9 cellular contexts compared by ENCODE assay signal in genomic region chr3:62332771-62333381, GRCh38. TPM values are rescaled to one million over a fixed set of nuclear protein-coding genes. Genes with fewer than 3 reads are reported as not detected.
A peak's percentile ranks its signal among the peaks of the same experiment; 100 is the strongest.
DNase-seq lines count a peak whose midpoint lies in the region; ATAC-seq and TF ChIP-seq lines count a peak whose summit lies in the region.
"Had no signal": no experiment of that assay in that cellular context is flagged by ENCODE, and none has a peak within 500 bp of the region (broad histone marks: within the 10 kb centered on the region; RNA-seq: fewer than 3 reads in every experiment).

No MANE protein-coding gene starts in this region.

- H2AK5ac ChIP-seq in mesenchymal stem cell (ENCODE audit: low read length, severe bottlenecking), result no peak overlapping the region

- no peaks in the 10 kb centered on the region for H3K4me1 ChIP-seq in mesenchymal stem cell (ENCODE audit: control insufficient read depth, insufficient read depth, low read depth, low read length)
- H3K4me1 ChIP-seq: uterus had no signal

- H3K27me3 ChIP-seq in mesenchymal stem cell (ENCODE audit: control insufficient read depth in 1 of 2, insufficient read depth in 1 of 2, low read length in 2 of 2), result no peaks in the 10 kb centered on the region
- H3K27me3 ChIP-seq: uterus had no signal

- 43% methylated on average over 1 of the region's 3 CpGs for WGBS in mesenchymal stem cell

- no peak overlapping the region for H3K4ac ChIP-seq in mesenchymal stem cell (ENCODE audit: low read depth in 1 of 2, low read length in 2 of 2)

- H4K91ac ChIP-seq in mesenchymal stem cell (ENCODE audit: low read length), result no peak overlapping the region

- H3K79me1 ChIP-seq in mesenchymal stem cell (replicated peaks; ENCODE audit: low read length, poor library complexity, severe bottlenecking), result no peaks in the 10 kb centered on the region

- in situ Hi-C loops in astrocyte of the spinal cord (cut with HindIII; ENCODE audit: low sequenced_read_pairs), result no loop called here

- H3K27ac ChIP-seq in C4-2B, result no peak overlapping the region
- H3K27ac ChIP-seq in mesenchymal stem cell (ENCODE audit: low read length, poor library complexity, severe bottlenecking), result no peak overlapping the region
- H3K27ac ChIP-seq: uterus had no signal

- no peaks in the 10 kb centered on the region for H3K9me3 ChIP-seq in mesenchymal stem cell (ENCODE audit: control insufficient read depth, low read length)
- H3K9me3 ChIP-seq: uterus had no signal

- peak; percentile 7 for DNase-seq in HFF-Myc (ENCODE audit: extremely low read depth, low read depth)
- DNase-seq in astrocyte of the spinal cord (ENCODE audit: low read depth, low spot score), result peak; percentile 39
- DNase-seq in mesenchymal stem cell, result peak; percentile 21
- DNase-seq in DMS153 treated with DMSO at 0.1 percent for 48 hours (lab: John Stamatoyannopoulos, UW; ENCODE audit: unreplicated experiment), result no peak
- no peak for DNase-seq in NCI-H510A treated with DMSO at 0.1 percent for 48 hours (lab: John Stamatoyannopoulos, UW)
- DNase-seq: uterus had no signal

- no peak overlapping the region for H3K4me2 ChIP-seq in mesenchymal stem cell (ENCODE audit: low read length, poor library complexity, severe bottlenecking)

- H2BK120ac ChIP-seq in mesenchymal stem cell (ENCODE audit: low read depth, low read length), result no peak overlapping the region

- no peak overlapping the region for H2BK15ac ChIP-seq in mesenchymal stem cell (ENCODE audit: low read depth, poor library complexity, severe bottlenecking)

- no peak overlapping the region for H3K18ac ChIP-seq in mesenchymal stem cell (ENCODE audit: low read depth in 1 of 2, low read length in 2 of 2)

- H3K9ac ChIP-seq in mesenchymal stem cell (ENCODE audit: low read length), result no peak overlapping the region

- no peak overlapping the region for H2BK5ac ChIP-seq in mesenchymal stem cell (ENCODE audit: low read depth, low read length, poor library complexity, severe bottlenecking)

- ATAC-seq in HG03196 (IDR thresholded peaks at IDR 0.05; ENCODE audit: unreplicated experiment) (no peak), HG02973 (IDR thresholded peaks at IDR 0.05; ENCODE audit: unreplicated experiment) (no peak)

- H3K36me3 ChIP-seq in mesenchymal stem cell (ENCODE audit: control insufficient read depth in 1 of 2, insufficient read depth in 2 of 2, low read depth in 1 of 2, low read length in 2 of 2), result no peaks in the 10 kb centered on the region
- H3K36me3 ChIP-seq: uterus had no signal

- H3K4me3 ChIP-seq in HFF-Myc (replicated peaks; ENCODE audit: low read depth, low read length), result no peak overlapping the region
- no peak overlapping the region for H3K4me3 ChIP-seq in astrocyte of the spinal cord (ENCODE audit: low read depth, low read length)
- no peak overlapping the region for H3K4me3 ChIP-seq in mesenchymal stem cell (ENCODE audit: insufficient read depth in 1 of 2, low read depth in 1 of 2, low read length in 2 of 2)
- H3K4me3 ChIP-seq: uterus had no signal

- H3K23ac ChIP-seq in mesenchymal stem cell (ENCODE audit: low read length in 2 of 2), result no peak overlapping the region

- no peak overlapping the region for H2AFZ ChIP-seq in mesenchymal stem cell (ENCODE audit: low read depth, low read length)

- TF ChIP-seq CTCF in C4-2B (conservative IDR thresholded peaks at IDR 0.05), result peak; percentile 73
- TF ChIP-seq CTCF in HFF-Myc (IDR thresholded peaks at IDR 0.05; ENCODE audit: low read depth, low read length, missing control alignments), result peak; percentile 24
- TF ChIP-seq CTCF in astrocyte of the spinal cord (IDR thresholded peaks at IDR 0.05; ENCODE audit: low read depth, low read length), result peak; percentile 47

- no peak overlapping the region for H4K8ac ChIP-seq in mesenchymal stem cell (ENCODE audit: low read length)

- no peak overlapping the region for H2BK12ac ChIP-seq in mesenchymal stem cell (ENCODE audit: low read length in 2 of 2)

- no peak overlapping the region for H3K14ac ChIP-seq in mesenchymal stem cell (ENCODE audit: low read length in 2 of 2)

RNA-seq across cellular contexts. Expression of gene FEZF2, which starts 40.5 kb away (rescaled TPM):
- polyA plus RNA-seq in mesenchymal stem cell (2013, experiment 1 of 2), result not detected
- not detected for polyA plus RNA-seq in mesenchymal stem cell (2013, experiment 2 of 2)

Comparison
In these comparisons a context has a peak if more than half of its experiments do, and no peak if none do; other contexts are left out.
1. DNase-seq: peak in HFF-Myc (single experiment), astrocyte of the spinal cord (single experiment) and mesenchymal stem cell (single experiment); none in DMS153 treated with DMSO at 0.1 percent for 48 hours (single experiment) and NCI-H510A treated with DMSO at 0.1 percent for 48 hours (single experiment).
2. Peak in every context shown above with its lines, with median percentiles within 50 percentile points of each other: CTCF ChIP-seq.